ENCODE assay signal across 9 cellular contexts in the genomic region with DNA sequence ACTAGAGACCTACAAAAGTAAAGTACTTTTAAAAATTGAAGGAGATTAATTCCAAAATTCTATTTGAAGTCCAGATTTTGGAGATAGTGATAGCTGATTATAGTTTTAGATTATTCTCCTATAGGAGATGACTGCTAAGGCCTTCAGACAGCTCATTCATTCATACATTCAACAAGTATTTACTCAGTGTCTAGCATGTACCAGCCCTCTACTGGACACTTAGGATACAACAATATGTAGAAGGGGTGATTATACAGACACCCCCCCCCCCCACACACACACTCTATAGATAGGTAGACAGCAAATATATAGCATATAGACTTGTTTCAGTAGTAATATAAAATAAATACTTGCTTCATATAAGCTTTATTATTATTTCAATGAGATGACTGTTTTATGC.
DNase-seq lines count a peak whose midpoint lies in the region; ATAC-seq and TF ChIP-seq lines count a peak whose summit lies in the region.
"Had no signal": no experiment of that assay in that cellular context is flagged by ENCODE, and none has a peak within 500 bp of the region (broad histone marks: within the 10 kb centered on the region; RNA-seq: fewer than 3 reads in every experiment).

No MANE protein-coding gene starts in this region.

- no peaks in the 10 kb centered on the region for H3K4me1 Mint-ChIP-seq in activated CD8-positive, alpha-beta T cell treated with anti-CD3 and anti-CD28 coated beads for 36 hours (ENCODE audit: low read depth)
- peaks cover 2% of the 10 kb centered on the region for H3K4me1 Mint-ChIP-seq in activated CD8-positive, alpha-beta T cell treated with anti-CD3 and anti-CD28 coated beads, Interleukin-2, amount 10 ng/mL, durations not matched to agents 7 days and 5 days (ENCODE audit: low read depth)
- H3K4me1 Mint-ChIP-seq in HFFc6 (ENCODE audit: low read depth): no peaks in the 10 kb centered on the region
- H3K4me1 Mint-ChIP-seq: nephron had no signal

- H3K4me3 Mint-ChIP-seq in activated CD8-positive, alpha-beta T cell treated with anti-CD3 and anti-CD28 coated beads for 36 hours: no peak overlapping the region
- H3K4me3 Mint-ChIP-seq in activated CD8-positive, alpha-beta T cell treated with anti-CD3 and anti-CD28 coated beads, Interleukin-2, amount 10 ng/mL, durations not matched to agents 7 days and 5 days: no peak overlapping the region
- H3K4me3 Mint-ChIP-seq in HFFc6: no peak overlapping the region
- H3K4me3 Mint-ChIP-seq: nephron had no signal

- no peak overlapping the region for H3K27ac ChIP-seq in right cardiac atrium (ENCODE audit: low read length)

- TF ChIP-seq CTCF in activated CD8-positive, alpha-beta T cell treated with anti-CD3 and anti-CD28 coated beads for 36 hours (IDR thresholded peaks at IDR 0.05): peak; percentile 13
- peak; percentile 39 for TF ChIP-seq CTCF in HFFc6 (IDR thresholded peaks at IDR 0.05)

- peak; percentile 12 for DNase-seq in activated CD8-positive, alpha-beta T cell treated with anti-CD3 and anti-CD28 coated beads for 36 hours
- no peak for DNase-seq in activated CD8-positive, alpha-beta T cell treated with anti-CD3 and anti-CD28 coated beads, Interleukin-2, amount 10 ng/mL, durations not matched to agents 7 days and 5 days
- DNase-seq in HFFc6 (no peak), SKM-1 treated with dmso at 0.1 percent for 144 hours (lab: John Stamatoyannopoulos, UW; ENCODE audit: unreplicated experiment) (peak; percentile 1), lung microvascular endothelial cell (ENCODE audit: low read depth in 2 of 2) (peak; percentile 20 to 52), cerebellum (ENCODE audit: low spot score) (no peak), right cardiac atrium (no peak)

- H3K27me3 Mint-ChIP-seq in activated CD8-positive, alpha-beta T cell treated with anti-CD3 and anti-CD28 coated beads for 36 hours: no peaks in the 10 kb centered on the region
- no peaks in the 10 kb centered on the region for H3K27me3 Mint-ChIP-seq in activated CD8-positive, alpha-beta T cell treated with anti-CD3 and anti-CD28 coated beads, Interleukin-2, amount 10 ng/mL, durations not matched to agents 7 days and 5 days (ENCODE audit: low read depth)
- no peaks in the 10 kb centered on the region for H3K27me3 Mint-ChIP-seq in HFFc6 (ENCODE audit: insufficient read depth)

- no peaks in the 10 kb centered on the region for H3K9me3 ChIP-seq in right cardiac atrium (ENCODE audit: control insufficient read depth, low read length)

- CTCF ChIA-PET in activated CD8-positive, alpha-beta T cell treated with anti-CD3 and anti-CD28 coated beads for 36 hours (lab: Charles Lee): interaction anchor here (0.7 kb wide), 2 partner anchors 46 to 506 kb away, joined by 3 to 4 read pairs; no protein-coding TSS in a partner anchor
- CTCF ChIA-PET in activated CD8-positive, alpha-beta T cell treated with anti-CD3 and anti-CD28 coated beads, Interleukin-2, amount 10 ng/mL, durations not matched to agents 7 days and 5 days (lab: Charles Lee): interaction anchor here (0.8 kb wide), 1 partner anchor 68 kb away, joined by 3 read pairs; no protein-coding TSS in a partner anchor

- no peak overlapping the region for H3K4me3 ChIP-seq in right cardiac atrium (ENCODE audit: low read length)

- intact Hi-C loops in activated CD8-positive, alpha-beta T cell treated with anti-CD3 and anti-CD28 coated beads for 36 hours (cut with micrococcal nuclease): no loop called here
- intact Hi-C loops in right cardiac atrium (cut with DNase I): no loop called here

- POLR2A ChIA-PET in activated CD8-positive, alpha-beta T cell treated with anti-CD3 and anti-CD28 coated beads for 36 hours (lab: Charles Lee): no interaction called here
- POLR2A ChIA-PET in activated CD8-positive, alpha-beta T cell treated with anti-CD3 and anti-CD28 coated beads, Interleukin-2, amount 10 ng/mL, durations not matched to agents 7 days and 5 days (lab: Charles Lee): no interaction called here

- H3K27me3 ChIP-seq in right cardiac atrium (ENCODE audit: control insufficient read depth, insufficient read depth): no peaks in the 10 kb centered on the region

- no peak for ATAC-seq in activated CD8-positive, alpha-beta T cell treated with anti-CD3 and anti-CD28 coated beads for 36 hours
- no peak for ATAC-seq in activated CD8-positive, alpha-beta T cell treated with anti-CD3 and anti-CD28 coated beads, Interleukin-2, amount 10 ng/mL, durations not matched to agents 7 days and 5 days
- ATAC-seq in right cardiac atrium (no peak), HG02571 (IDR thresholded peaks at IDR 0.05; ENCODE audit: unreplicated experiment) (no peak)

- H3K36me3 Mint-ChIP-seq in activated CD8-positive, alpha-beta T cell treated with anti-CD3 and anti-CD28 coated beads for 36 hours (ENCODE audit: low read depth): no peaks in the 10 kb centered on the region
- no peaks in the 10 kb centered on the region for H3K36me3 Mint-ChIP-seq in activated CD8-positive, alpha-beta T cell treated with anti-CD3 and anti-CD28 coated beads, Interleukin-2, amount 10 ng/mL, durations not matched to agents 7 days and 5 days (ENCODE audit: low read depth)
- no peaks in the 10 kb centered on the region for H3K36me3 Mint-ChIP-seq in HFFc6 (ENCODE audit: low read depth)

- no peaks in the 10 kb centered on the region for H3K4me1 ChIP-seq in right cardiac atrium (ENCODE audit: control insufficient read depth, insufficient read depth, low read length)

- no peaks in the 10 kb centered on the region for H3K9me3 Mint-ChIP-seq in activated CD8-positive, alpha-beta T cell treated with anti-CD3 and anti-CD28 coated beads for 36 hours
- no peaks in the 10 kb centered on the region for H3K9me3 Mint-ChIP-seq in activated CD8-positive, alpha-beta T cell treated with anti-CD3 and anti-CD28 coated beads, Interleukin-2, amount 10 ng/mL, durations not matched to agents 7 days and 5 days (ENCODE audit: insufficient read depth)
- H3K9me3 Mint-ChIP-seq in HFFc6: no peaks in the 10 kb centered on the region

- no peak overlapping the region for H3K27ac Mint-ChIP-seq in activated CD8-positive, alpha-beta T cell treated with anti-CD3 and anti-CD28 coated beads for 36 hours
- H3K27ac Mint-ChIP-seq in activated CD8-positive, alpha-beta T cell treated with anti-CD3 and anti-CD28 coated beads, Interleukin-2, amount 10 ng/mL, durations not matched to agents 7 days and 5 days: no peak overlapping the region
- H3K27ac Mint-ChIP-seq in HFFc6: no peak overlapping the region
- H3K27ac Mint-ChIP-seq: nephron had no signal

Comparison
In these comparisons a context has a peak if more than half of its experiments do, and no peak if none do; other contexts are left out.
1. DNase-seq: peak in activated CD8-positive, alpha-beta T cell treated with anti-CD3 and anti-CD28 coated beads for 36 hours (single experiment), SKM-1 treated with dmso at 0.1 percent for 144 hours (single experiment) and lung microvascular endothelial cell (2 of 2); none in activated CD8-positive, alpha-beta T cell treated with anti-CD3 and anti-CD28 coated beads, Interleukin-2, amount 10 ng/mL, durations not matched to agents 7 days and 5 days (single experiment), HFFc6 (single experiment), cerebellum (single experiment) and right cardiac atrium (0 of 3).